ENCODE assay signal across 8 cellular contexts in genomic region chr2:202965810-202966454, GRCh38. TPM values are rescaled to one million over a fixed set of nuclear protein-coding genes. Genes with fewer than 3 reads are reported as not detected.
DNase-seq lines count a peak whose midpoint lies in the region; ATAC-seq and TF ChIP-seq lines count a peak whose summit lies in the region.

No MANE protein-coding gene starts in this region.

- H3K9me3 ChIP-seq in left lung: no peaks in the 10 kb centered on the region

- H3K4me1 ChIP-seq in left lung: no peaks in the 10 kb centered on the region

- H3K27ac ChIP-seq in left lung: no peak overlapping the region

- TF ChIP-seq CTCF in glutamatergic neuron (IDR thresholded peaks at IDR 0.05; ENCODE audit: partially characterized antibody, unreplicated experiment) (no peak), left lung (IDR thresholded peaks at IDR 0.05) (no peak)

- H3K9me3 Mint-ChIP-seq in activated CD8-positive, alpha-beta memory T cell treated with anti-CD3 and anti-CD28 coated beads, Interleukin-2, amount 10 ng/mL, durations not matched to agents 7 days and 5 days (ENCODE audit: low read depth): no peaks in the 10 kb centered on the region
- no peaks in the 10 kb centered on the region for H3K9me3 Mint-ChIP-seq in glutamatergic neuron (ENCODE audit: unreplicated experiment)

- H3K36me3 ChIP-seq in left lung: no peaks in the 10 kb centered on the region

- no peaks in the 10 kb centered on the region for H3K27me3 Mint-ChIP-seq in activated CD8-positive, alpha-beta memory T cell treated with anti-CD3 and anti-CD28 coated beads, Interleukin-2, amount 10 ng/mL, durations not matched to agents 7 days and 5 days
- no peaks in the 10 kb centered on the region for H3K27me3 Mint-ChIP-seq in glutamatergic neuron (ENCODE audit: unreplicated experiment)

- H3K4me3 Mint-ChIP-seq in activated CD8-positive, alpha-beta memory T cell treated with anti-CD3 and anti-CD28 coated beads, Interleukin-2, amount 10 ng/mL, durations not matched to agents 7 days and 5 days: no peak overlapping the region
- H3K4me3 Mint-ChIP-seq in glutamatergic neuron (ENCODE audit: unreplicated experiment): no peak overlapping the region

- H3K36me3 Mint-ChIP-seq in activated CD8-positive, alpha-beta memory T cell treated with anti-CD3 and anti-CD28 coated beads, Interleukin-2, amount 10 ng/mL, durations not matched to agents 7 days and 5 days: peaks cover 6% of the 10 kb centered on the region
- no peaks in the 10 kb centered on the region for H3K36me3 Mint-ChIP-seq in glutamatergic neuron (ENCODE audit: unreplicated experiment)

- H3K27me3 ChIP-seq in left lung: no peaks in the 10 kb centered on the region

- intact Hi-C loops in left lung (cut with DNase I): no loop called here

- CTCF ChIA-PET in activated CD8-positive, alpha-beta memory T cell treated with anti-CD3 and anti-CD28 coated beads, Interleukin-2, amount 10 ng/mL, durations not matched to agents 7 days and 5 days (lab: Charles Lee): no interaction called here

- peak; percentile 66 for DNase-seq in activated CD8-positive, alpha-beta memory T cell treated with anti-CD3 and anti-CD28 coated beads, Interleukin-2, amount 10 ng/mL, durations not matched to agents 7 days and 5 days
- DNase-seq in activated CD8-positive, alpha-beta memory T cell treated with anti-CD3 and anti-CD28 coated beads for 24 hours: no peak
- peak; percentile 31 for DNase-seq in SK-N-DZ (ENCODE audit: low spot score)
- no peak for DNase-seq in glutamatergic neuron
- DNase-seq in NCI-H2196 treated with DMSO at 0.1 percent for 48 hours (lab: John Stamatoyannopoulos, UW; ENCODE audit: unreplicated experiment): no peak
- DNase-seq in DMS153 treated with DMSO at 0.1 percent for 48 hours (lab: John Stamatoyannopoulos, UW; ENCODE audit: unreplicated experiment): no peak
- DNase-seq in left lung: no peak

- no peak overlapping the region for H3K4me3 ChIP-seq in left lung

- ATAC-seq in activated CD8-positive, alpha-beta memory T cell treated with anti-CD3 and anti-CD28 coated beads, Interleukin-2, amount 10 ng/mL, durations not matched to agents 7 days and 5 days: peak; percentile 86
- peak; percentile 56 for ATAC-seq in HG02885 (IDR thresholded peaks at IDR 0.05; ENCODE audit: poor library complexity, unreplicated experiment)
- ATAC-seq in left lung: no peak

- peak overlapping the region; percentile 70 for H3K27ac Mint-ChIP-seq in activated CD8-positive, alpha-beta memory T cell treated with anti-CD3 and anti-CD28 coated beads, Interleukin-2, amount 10 ng/mL, durations not matched to agents 7 days and 5 days
- H3K27ac Mint-ChIP-seq in glutamatergic neuron (ENCODE audit: unreplicated experiment): peak overlapping the region; percentile 52

- H3K4me1 Mint-ChIP-seq in activated CD8-positive, alpha-beta memory T cell treated with anti-CD3 and anti-CD28 coated beads, Interleukin-2, amount 10 ng/mL, durations not matched to agents 7 days and 5 days: peaks cover 10% of the 10 kb centered on the region
- no peaks in the 10 kb centered on the region for H3K4me1 Mint-ChIP-seq in glutamatergic neuron (ENCODE audit: low read depth, unreplicated experiment)

RNA-seq across cellular contexts. Expression of gene NBEAL1, which starts 48.7 kb away (rescaled TPM):
- 10 to 100 TPM in 1 of 2 experiments, 1 to 10 TPM in 1; 9.9 to 16.6 TPM for total RNA-seq in activated CD8-positive, alpha-beta memory T cell treated with anti-CD3 and anti-CD28 coated beads, Interleukin-2, amount 10 ng/mL, durations not matched to agents 7 days and 5 days
- polyA plus RNA-seq in SK-N-DZ (2014; cell fraction: cytosol; rRNA removed): 1.9 and 4.0 TPM in 2 replicates
- 2.9 and 12.8 TPM in 2 replicates for polyA plus RNA-seq in SK-N-DZ (2014; cell fraction: nucleus; rRNA removed)
- total RNA-seq in glutamatergic neuron (ENCODE audit: unreplicated experiment) (19.0 TPM), left lung (10 to 100 TPM; 60.3 to 72.2 TPM)

RNA-seq across cellular contexts. Expression of gene CARF, which starts 53.9 kb away (rescaled TPM):
- total RNA-seq in activated CD8-positive, alpha-beta memory T cell treated with anti-CD3 and anti-CD28 coated beads, Interleukin-2, amount 10 ng/mL, durations not matched to agents 7 days and 5 days: 10 to 100 TPM in 1 of 2 experiments, 1 to 10 TPM in 1; 8.2 to 11.5 TPM
- 12.6 and 18.1 TPM in 2 replicates for polyA plus RNA-seq in SK-N-DZ (2014; cell fraction: cytosol; rRNA removed)
- polyA plus RNA-seq in SK-N-DZ (2014; cell fraction: nucleus; rRNA removed): 18.8 and 22.1 TPM in 2 replicates
- total RNA-seq in glutamatergic neuron (ENCODE audit: unreplicated experiment) (9.1 TPM), left lung (1 to 10 TPM; 5.9 to 7.5 TPM)

RNA-seq across cellular contexts. Expression of gene WDR12, which starts 54.5 kb away (rescaled TPM):
- 10 to 100 TPM; 51.8 to 81.7 TPM for total RNA-seq in activated CD8-positive, alpha-beta memory T cell treated with anti-CD3 and anti-CD28 coated beads, Interleukin-2, amount 10 ng/mL, durations not matched to agents 7 days and 5 days
- 52.7 and 61.9 TPM in 2 replicates for polyA plus RNA-seq in SK-N-DZ (2014; cell fraction: cytosol; rRNA removed)
- polyA plus RNA-seq in SK-N-DZ (2014; cell fraction: nucleus; rRNA removed): 37.5 and 68.6 TPM in 2 replicates
- 53.5 TPM for total RNA-seq in glutamatergic neuron (ENCODE audit: unreplicated experiment)
- total RNA-seq in left lung: 10 to 100 TPM; 35.4 to 48.5 TPM

Comparison
In these comparisons a context has a peak if more than half of its experiments do, and no peak if none do; other contexts are left out.
1. DNase-seq: peak in activated CD8-positive, alpha-beta memory T cell treated with anti-CD3 and anti-CD28 coated beads, Interleukin-2, amount 10 ng/mL, durations not matched to agents 7 days and 5 days (single experiment) and SK-N-DZ (single experiment); none in activated CD8-positive, alpha-beta memory T cell treated with anti-CD3 and anti-CD28 coated beads for 24 hours (single experiment), glutamatergic neuron (single experiment), NCI-H2196 treated with DMSO at 0.1 percent for 48 hours (single experiment), DMS153 treated with DMSO at 0.1 percent for 48 hours (single experiment) and left lung (0 of 2).